In genomic region chr3:33117461-33117860, GRCh38 we compare ENCODE assay signal across 29 cellular contexts. TPM values are rescaled to one million over a fixed set of nuclear protein-coding genes. Genes with fewer than 3 reads are reported as not detected.
DNase-seq lines count a peak whose midpoint lies in the region; TF ChIP-seq lines count a peak whose summit lies in the region.
"Had no signal": no experiment of that assay in that cellular context is flagged by ENCODE, and none has a peak within 500 bp of the region (broad histone marks: within the 10 kb centered on the region; RNA-seq: fewer than 3 reads in every experiment).

No MANE protein-coding gene starts in this region.

- peaks cover 42% of the 10 kb centered on the region for H3K4me1 Mint-ChIP-seq in activated T-cell treated with anti-CD3 and anti-CD28 coated beads, Interleukin-2, amount 50 U/mL, for 24 hours (ENCODE audit: low read depth)
- peaks cover 21% of the 10 kb centered on the region for H3K4me1 Mint-ChIP-seq in activated naive CD4-positive, alpha-beta T cell treated with anti-CD3 and anti-CD28 coated beads, Interleukin-2, amount 10 ng/mL, durations not matched to agents 7 days and 5 days

- peaks cover 16% of the 10 kb centered on the region for H3K36me3 Mint-ChIP-seq in activated T-cell treated with anti-CD3 and anti-CD28 coated beads, Interleukin-2, amount 50 U/mL, for 24 hours (ENCODE audit: low read depth)
- H3K36me3 Mint-ChIP-seq in activated naive CD4-positive, alpha-beta T cell treated with anti-CD3 and anti-CD28 coated beads, Interleukin-2, amount 10 ng/mL, durations not matched to agents 7 days and 5 days = peaks cover 4% of the 10 kb centered on the region

- no peaks in the 10 kb centered on the region for H3K9me3 ChIP-seq in sigmoid colon
- H3K9me3 ChIP-seq: Caco-2, heart right ventricle, MG63, stomach, upper lobe of right lung had no signal

- TF ChIP-seq POLR2A in sigmoid colon (IDR thresholded peaks at IDR 0.05) = no peak

- no peaks in the 10 kb centered on the region for H3K27me3 Mint-ChIP-seq in activated T-cell treated with anti-CD3 and anti-CD28 coated beads, Interleukin-2, amount 50 U/mL, for 24 hours
- no peaks in the 10 kb centered on the region for H3K27me3 Mint-ChIP-seq in activated naive CD4-positive, alpha-beta T cell treated with anti-CD3 and anti-CD28 coated beads, Interleukin-2, amount 10 ng/mL, durations not matched to agents 7 days and 5 days
- H3K27me3 Mint-ChIP-seq: B cell had no signal

- 95 to 96% methylated on average over 3 of the region's 3 CpGs for WGBS in sigmoid colon, 2 donors

- CTCF ChIA-PET in activated naive CD4-positive, alpha-beta T cell treated with anti-CD3 and anti-CD28 coated beads, Interleukin-2, amount 10 ng/mL, durations not matched to agents 7 days and 5 days (lab: Charles Lee) = interaction anchor here (0.7 to 2.5 kb wide), 3 partner anchors 14 to 255 kb away, joined by 3 to 8 read pairs (median 3); no protein-coding TSS in a partner anchor

- peaks cover 0 to 33% (median 8%) of the 10 kb centered on the region in 4 donors for H3K36me3 ChIP-seq in sigmoid colon

- H3K4me3 Mint-ChIP-seq in activated T-cell treated with anti-CD3 and anti-CD28 coated beads, Interleukin-2, amount 50 U/mL, for 24 hours = no peak overlapping the region
- no peak overlapping the region for H3K4me3 Mint-ChIP-seq in activated naive CD4-positive, alpha-beta T cell treated with anti-CD3 and anti-CD28 coated beads, Interleukin-2, amount 10 ng/mL, durations not matched to agents 7 days and 5 days
- H3K4me3 Mint-ChIP-seq: B cell, WTC11 had no signal

- H3K27ac Mint-ChIP-seq in activated T-cell treated with anti-CD3 and anti-CD28 coated beads, Interleukin-2, amount 50 U/mL, for 24 hours = peak overlapping the region; percentile 13
- H3K27ac Mint-ChIP-seq in activated naive CD4-positive, alpha-beta T cell treated with anti-CD3 and anti-CD28 coated beads, Interleukin-2, amount 10 ng/mL, durations not matched to agents 7 days and 5 days = no peak overlapping the region
- H3K27ac Mint-ChIP-seq: WTC11 had no signal

- H3K4me1 ChIP-seq in sigmoid colon = peaks cover 0 to 34% (median 20%) of the 10 kb centered on the region in 4 donors

- no peaks in the 10 kb centered on the region for H3K9me3 Mint-ChIP-seq in activated T-cell treated with anti-CD3 and anti-CD28 coated beads, Interleukin-2, amount 50 U/mL, for 24 hours
- no peaks in the 10 kb centered on the region for H3K9me3 Mint-ChIP-seq in activated naive CD4-positive, alpha-beta T cell treated with anti-CD3 and anti-CD28 coated beads, Interleukin-2, amount 10 ng/mL, durations not matched to agents 7 days and 5 days

- H3K4me3 ChIP-seq in sigmoid colon = no peak overlapping the region
- H3K4me3 ChIP-seq: heart right ventricle, MG63, stomach, upper lobe of right lung had no signal

- no peak for TF ChIP-seq EP300 in sigmoid colon (IDR thresholded peaks at IDR 0.05)

- no peak for TF ChIP-seq CTCF in sigmoid colon (IDR thresholded peaks at IDR 0.05)

- no peaks in the 10 kb centered on the region for H3K27me3 ChIP-seq in sigmoid colon
- H3K27me3 ChIP-seq: heart right ventricle, MG63, stomach, upper lobe of right lung had no signal

- no peak for DNase-seq in activated T-cell treated with anti-CD3 and anti-CD28 coated beads, Interleukin-2, amount 50 U/mL, for 24 hours
- no peak for DNase-seq in activated T-cell treated with anti-CD3 and anti-CD28 coated beads, Interleukin-2, amount 50 U/mL, for 48 hours
- no peak for DNase-seq in sigmoid colon
- DNase-seq in pons (ENCODE audit: low spot score) = no peak
- DNase-seq in activated naive CD4-positive, alpha-beta T cell treated with anti-CD3 and anti-CD28 coated beads, Interleukin-2, amount 10 ng/mL, durations not matched to agents 7 days and 5 days = no peak
- no peak for DNase-seq in nucleus accumbens (lab: John Stamatoyannopoulos, UW)
- no peak for DNase-seq in activated effector memory CD4-positive, alpha-beta T cell treated with Interleukin-2 at 50 U/mL for 16 hours
- DNase-seq: activated CD8-positive, alpha-beta memory T cell treated with anti-CD3 and anti-CD28 coated beads for 24 hours; activated naive CD4-positive, alpha-beta T cell treated with anti-CD3 and anti-CD28 coated beads, Interleukin-2, amount 50 U/mL, for 16 hours; activated T-cell treated with anti-CD3 and anti-CD28 coated beads, Interleukin-2, amount 50 U/mL, for 1 hour; aorta; Caco-2; DMS79 treated with DMSO at 0.1 percent for 48 hours; heart right ventricle; left cardiac atrium; mesenchymal stem cell; MG63; NCI-H1417 treated with DMSO at 0.1 percent for 48 hours; NCI-H2081 treated with DMSO at 0.1 percent for 48 hours; right cardiac atrium; stimulated activated CD4-positive, alpha-beta T cell treated with anti-CD3 and anti-CD28 coated beads, Interleukin-12 subunit alpha, Interleukin-12 subunit beta, amount 100 ng/mL, for 4 hours; stimulated activated CD4-positive, alpha-beta T cell treated with anti-CD3 and anti-CD28 coated beads, Interleukin-4, amount 100 ng/mL, for 4 hours; stomach; T1000; upper lobe of right lung had no signal

- H3K27ac ChIP-seq in cingulate gyrus (ENCODE audit: low read depth, low read length) (peak overlapping the region; percentile 41), sigmoid colon (peak overlapping the region in 3 of 4 donors; percentile 14 to 99 (median 36))
- H3K27ac ChIP-seq: epithelial cell of prostate, heart right ventricle, upper lobe of right lung had no signal

- intact Hi-C loops in sigmoid colon (cut with DNase I) = no loop called here

RNA-seq across cellular contexts. Expression of gene CRTAP, which starts 3.6 kb away (rescaled TPM):
- 100 to 1,000 TPM; 245 to 509 (median 309) TPM for total RNA-seq in sigmoid colon
- polyA plus RNA-seq in sigmoid colon = 100 to 1,000 TPM in 1 of 3 donors, 10 to 100 TPM in 2; 25.7 to 124 (median 72.3) TPM

RNA-seq across cellular contexts. Expression of gene GLB1, which starts 20.5 kb away (rescaled TPM):
- 10 to 100 TPM; 36.5 to 55.4 (median 40.0) TPM for total RNA-seq in sigmoid colon
- polyA plus RNA-seq in sigmoid colon = 10 to 100 TPM; 28.2 to 32.9 (median 30.5) TPM

RNA-seq across cellular contexts. Expression of gene TMPPE, which starts 20.5 kb away (rescaled TPM):
- 1 to 10 TPM; 4.2 to 5.8 (median 4.8) TPM for total RNA-seq in sigmoid colon
- 1 to 10 TPM in 1 of 3 donors, under 1 TPM in 1, not detected in 1; 0.92 to 3.4 TPM for polyA plus RNA-seq in sigmoid colon
